ENCODE assay signal across 1 cellular context in genomic region chrX:129843459-129844306, GRCh38.
TF ChIP-seq lines count a peak whose summit lies in the region.

ZDHHC9 (minus strand) TSS chrX:129843886; CDS start chrX:129841945, 1,941 bp downstream.

TF ChIP-seq in GM12878, 131 proteins besides CTCF, POLR2A, EP300 and RAD21 (continued from another document and continues in another):
- no peak for TF ChIP-seq ELK1 (IDR thresholded peaks at IDR 0.05; ENCODE audit: low read depth, low read length)
- TF ChIP-seq GATAD2B (conservative IDR thresholded peaks at IDR 0.05; ENCODE audit: low read depth) = no peak
- TF ChIP-seq BMI1 (IDR thresholded peaks at IDR 0.05; ENCODE audit: borderline replicate concordance) = no peak
- no peak for TF ChIP-seq RCOR1 (conservative IDR thresholded peaks at IDR 0.05; ENCODE audit: low read depth, low read length)
- TF ChIP-seq SMARCA5 (IDR thresholded peaks at IDR 0.05) = no peak
- TF ChIP-seq ZNF217 (IDR thresholded peaks at IDR 0.05) = no peak
- TF ChIP-seq NR2C1 (IDR thresholded peaks at IDR 0.05) = no peak
- 0 out of 2 replicates have a peak, but pooled peaks have one; percentile 39 for TF ChIP-seq CHD1 (IDR thresholded peaks at IDR 0.05; ENCODE audit: low read depth, low read length)
- no peak for TF ChIP-seq YBX1 (IDR thresholded peaks at IDR 0.05)
- no peak for TF ChIP-seq ZBTB33 (IDR thresholded peaks at IDR 0.05)
- TF ChIP-seq ZBTB40 (IDR thresholded peaks at IDR 0.05; ENCODE audit: borderline replicate concordance) = no peak
- TF ChIP-seq ATF7 (IDR thresholded peaks at IDR 0.05; ENCODE audit: low read depth) = peak; percentile 48
- no peak for TF ChIP-seq POLR2AphosphoS2 (IDR thresholded peaks at IDR 0.05; ENCODE audit: low read depth, low read length)
- TF ChIP-seq WRNIP1 (IDR thresholded peaks at IDR 0.05; ENCODE audit: borderline replicate concordance, low read depth, low read length) = no peak
- TF ChIP-seq ZNF384 (IDR thresholded peaks at IDR 0.05; ENCODE audit: borderline replicate concordance, low read depth, low read length) = no peak
- no peak for TF ChIP-seq RB1 (IDR thresholded peaks at IDR 0.05; ENCODE audit: borderline replicate concordance)
- no peak for TF ChIP-seq ZNF274 (IDR thresholded peaks at IDR 0.05; ENCODE audit: insufficient read depth, insufficient read length)
- TF ChIP-seq MAX (IDR thresholded peaks at IDR 0.05; ENCODE audit: low read depth, low read length) = peak; percentile 50; the same call in 1 of the 2 replicates
- no peak for TF ChIP-seq SREBF1 (IDR thresholded peaks at IDR 0.05; ENCODE audit: low read length)
- TF ChIP-seq MYB (IDR thresholded peaks at IDR 0.05; ENCODE audit: borderline replicate concordance, low read depth, low read length) = no peak
- TF ChIP-seq RUNX3 (IDR thresholded peaks at IDR 0.05; ENCODE audit: low read length) = 0 out of 2 replicates have a peak, but pooled peaks have one; percentile 19
- no peak for TF ChIP-seq KLF5 (IDR thresholded peaks at IDR 0.05; ENCODE audit: partially characterized antibody)
- TF ChIP-seq ZBED1 (IDR thresholded peaks at IDR 0.05; ENCODE audit: borderline replicate concordance) = no peak
- TF ChIP-seq RFX5 (IDR thresholded peaks at IDR 0.05; ENCODE audit: low read depth, low read length) = no peak
- no peak for TF ChIP-seq SUPT20H (IDR thresholded peaks at IDR 0.05; ENCODE audit: borderline replicate concordance, control insufficient read depth, low read depth, low read length)
- TF ChIP-seq EED (IDR thresholded peaks at IDR 0.05; ENCODE audit: low read depth) = no peak
- TF ChIP-seq CREM (IDR thresholded peaks at IDR 0.05; ENCODE audit: low read depth) = 0 out of 2 replicates have a peak, but pooled peaks have one; percentile 46
- no peak for TF ChIP-seq HDGF (IDR thresholded peaks at IDR 0.05)
- no peak for TF ChIP-seq CHD4 (IDR thresholded peaks at IDR 0.05)
- no peak for TF ChIP-seq IKZF1 (conservative IDR thresholded peaks at IDR 0.05)
- TF ChIP-seq SUZ12 (IDR thresholded peaks at IDR 0.05; ENCODE audit: unreplicated experiment) = no peak
- no peak for TF ChIP-seq BHLHE40 (IDR thresholded peaks at IDR 0.05; ENCODE audit: borderline replicate concordance in 1 of 2, low read depth in 2 of 2, low read length in 1 of 2)
- TF ChIP-seq STAT3 (IDR thresholded peaks at IDR 0.05; ENCODE audit: low read depth, low read length) = no peak
- no peak for TF ChIP-seq STAT1 (conservative IDR thresholded peaks at IDR 0.05)
- no peak for TF ChIP-seq CEBPB (IDR thresholded peaks at IDR 0.05; ENCODE audit: borderline replicate concordance in 1 of 2, low read depth in 2 of 2, low read length in 2 of 2)
- peak; percentile 98 for TF ChIP-seq PKNOX1 (IDR thresholded peaks at IDR 0.05)
- no peak for TF ChIP-seq KDM1A (IDR thresholded peaks at IDR 0.05; ENCODE audit: borderline replicate concordance)
- TF ChIP-seq TBL1XR1 (IDR thresholded peaks at IDR 0.05; ENCODE audit: low read depth, low read length) = no peak
- no peak for TF ChIP-seq E2F8 (IDR thresholded peaks at IDR 0.05; ENCODE audit: low read depth, partially characterized antibody)
- no peak for TF ChIP-seq JUND (IDR thresholded peaks at IDR 0.05; ENCODE audit: low read depth, low read length)
- TF ChIP-seq CBFB (IDR thresholded peaks at IDR 0.05; ENCODE audit: low read depth) = no peak
- no peak for TF ChIP-seq HDAC2 (IDR thresholded peaks at IDR 0.05)
- no peak for TF ChIP-seq NR2C2 (IDR thresholded peaks at IDR 0.05; ENCODE audit: borderline replicate concordance, control insufficient read depth, insufficient read length, low read depth)
- no peak for TF ChIP-seq GABPA (IDR thresholded peaks at IDR 0.05; ENCODE audit: low read depth)
- TF ChIP-seq BRCA1 (IDR thresholded peaks at IDR 0.05; ENCODE audit: low read depth, low read length) = no peak
- no peak for TF ChIP-seq MTA3 (IDR thresholded peaks at IDR 0.05; ENCODE audit: borderline replicate concordance, low read length)
- no peak for TF ChIP-seq USF1 (IDR thresholded peaks at IDR 0.05; ENCODE audit: borderline replicate concordance, extremely low read length, insufficient read depth, low read depth, low read length)
- TF ChIP-seq BACH1 (IDR thresholded peaks at IDR 0.05; ENCODE audit: borderline replicate concordance) = no peak
- no peak for TF ChIP-seq PAX5 (IDR thresholded peaks at IDR 0.05; ENCODE audit: borderline replicate concordance, low read depth, low read length)
- TF ChIP-seq CBX5 (IDR thresholded peaks at IDR 0.05; ENCODE audit: low read depth) = no peak
- peak; percentile 59 for TF ChIP-seq DPF2 (IDR thresholded peaks at IDR 0.05)
- TF ChIP-seq CEBPZ (IDR thresholded peaks at IDR 0.05; ENCODE audit: low read depth, low read length) = no peak
- TF ChIP-seq USF2 (IDR thresholded peaks at IDR 0.05; ENCODE audit: borderline replicate concordance, low read depth, low read length) = no peak
- no peak for TF ChIP-seq NR2F1 (conservative IDR thresholded peaks at IDR 0.05)
